ENCODE assay signal across 8 cellular contexts in the genomic region with DNA sequence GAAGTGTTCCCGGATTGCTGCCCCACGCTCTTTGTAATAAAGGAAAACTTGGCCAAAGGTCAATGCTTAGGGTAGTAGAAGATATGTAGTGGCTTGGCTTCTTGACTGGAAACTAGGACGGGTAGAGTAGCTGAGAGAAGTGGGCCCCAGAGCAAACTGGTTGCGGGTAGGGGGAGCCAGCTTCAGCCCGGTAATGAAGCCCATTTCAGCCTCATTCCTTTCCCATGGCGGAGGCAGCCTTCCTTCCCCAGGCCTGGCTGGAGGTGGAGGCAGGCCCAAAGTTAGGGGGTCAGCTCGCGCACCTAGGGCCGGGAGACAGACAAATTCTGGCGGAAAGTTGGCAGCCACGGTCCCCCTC. TPM values are rescaled to one million over a fixed set of nuclear protein-coding genes. Genes with fewer than 3 reads are reported as not detected.
DNase-seq lines count a peak whose midpoint lies in the region; ATAC-seq and TF ChIP-seq lines count a peak whose summit lies in the region.

No MANE protein-coding gene starts in this region.

- peaks cover 8% of the 10 kb centered on the region for H3K9me3 Mint-ChIP-seq in endodermal cell

- BruUV-seq in OCI-LY7 (replicated peaks; lab: Mats Ljungman, UMichigan) = no TSS peak

- no peaks in the 10 kb centered on the region for H3K27me3 ChIP-seq in endodermal cell (ENCODE audit: control insufficient read depth, insufficient read depth, low read length, poor library complexity, severe bottlenecking)
- H3K27me3 ChIP-seq in mucosa of rectum (ENCODE audit: control insufficient read depth in 2 of 2, insufficient read depth in 2 of 2, low read length in 2 of 2) = no peaks in the 10 kb centered on the region

- 10 to 14% methylated on average over 5 to 10 of the region's 11 CpGs for WGBS in endodermal cell (ENCODE audit: insufficient coverage in 1 of 2, insufficient read length in 1 of 2), 2 experiments

- intact Hi-C loops in OCI-LY7 (cut with micrococcal nuclease; ENCODE audit: unreplicated experiment) = no loop called here

- TF ChIP-seq CTCF in GM12864 (IDR thresholded peaks at IDR 0.05; ENCODE audit: low read depth, low read length, missing control alignments) (no peak), OCI-LY7 (conservative IDR thresholded peaks at IDR 0.05; ENCODE audit: low read length) (no peak), endodermal cell (conservative IDR thresholded peaks at IDR 0.05) (peak; percentile 33)

- H3K4me1 ChIP-seq in OCI-LY7 (ENCODE audit: insufficient read depth, low read length, poor library complexity, severe bottlenecking) (no peaks in the 10 kb centered on the region), endodermal cell (ENCODE audit: control insufficient read depth, insufficient read depth, low read length) (no peaks in the 10 kb centered on the region), mucosa of rectum (ENCODE audit: control insufficient read depth in 2 of 2, insufficient read depth in 2 of 2, low read length in 2 of 2) (peaks cover 4 to 5% of the 10 kb centered on the region in 2 donors)

- H3K9ac ChIP-seq in endodermal cell (ENCODE audit: extremely low read depth, low read length, poor library complexity, severe bottlenecking) = peak overlapping the region; percentile 85
- peak overlapping the region in 1 of 2 donors; percentile 60 for H3K9ac ChIP-seq in mucosa of rectum (ENCODE audit: low read depth in 1 of 2, low read length in 2 of 2)

- no peak for DNase-seq in GM12864 (ENCODE audit: low read depth)
- DNase-seq in OCI-LY7 (ENCODE audit: low spot score) = no peak
- DNase-seq in endodermal cell = no peak
- DNase-seq in stimulated activated CD4-positive, alpha-beta T cell treated with anti-CD3 and anti-CD28 coated beads, Interleukin-1b, Interleukin-23, amount 100 ng/mL, for 48 hours = no peak
- DNase-seq in NCI-H510A treated with DMSO at 0.1 percent for 48 hours (lab: John Stamatoyannopoulos, UW) = no peak
- DNase-seq in NCI-H510A (lab: John Stamatoyannopoulos, UW) = no peak

- H3K79me2 ChIP-seq in OCI-LY7 (ENCODE audit: insufficient read depth, low read depth, low read length) = no peaks in the 10 kb centered on the region

- no peaks in the 10 kb centered on the region for H4K20me1 ChIP-seq in OCI-LY7 (ENCODE audit: insufficient read depth, low read length)

- H3K4me3 ChIP-seq in GM12864 (ENCODE audit: low read depth, low read length) = peak overlapping the region; percentile 56
- no peak overlapping the region for H3K4me3 ChIP-seq in OCI-LY7 (ENCODE audit: low read depth, low read length, poor library complexity, severe bottlenecking)
- peak overlapping the region; percentile 88 for H3K4me3 ChIP-seq in endodermal cell (ENCODE audit: low read length)
- peak overlapping the region; percentile 75 to 80 for H3K4me3 ChIP-seq in mucosa of rectum (ENCODE audit: low read length in 2 of 2)

- POLR2A ChIA-PET in OCI-LY7 (lab: Charles Lee) = interaction anchor here (0.6 kb wide), 1 partner anchor 68 kb away, joined by 3 read pairs; no protein-coding TSS in a partner anchor

- no peak for ATAC-seq in HG02938 (IDR thresholded peaks at IDR 0.05; ENCODE audit: unreplicated experiment)

- peak overlapping the region; percentile 88 for H3K4me3 Mint-ChIP-seq in endodermal cell

- H3K4me2 ChIP-seq in OCI-LY7 (ENCODE audit: low read length) = peak overlapping the region; percentile 44; the same call in 1 of the 2 replicates

- H3K36me3 Mint-ChIP-seq in endodermal cell (ENCODE audit: low read depth) = peaks cover under 1% of the 10 kb centered on the region

- no peaks in the 10 kb centered on the region for H3K9me2 ChIP-seq in OCI-LY7 (ENCODE audit: insufficient read depth, low read length)

- peaks cover 6% of the 10 kb centered on the region for H3K27me3 Mint-ChIP-seq in endodermal cell (ENCODE audit: insufficient read depth)

- H3K27ac ChIP-seq in OCI-LY7 (ENCODE audit: low read depth, low read length, poor library complexity, severe bottlenecking) (no peak overlapping the region), endodermal cell (ENCODE audit: low read depth, low read length) (peak overlapping the region; percentile 89), mucosa of rectum (ENCODE audit: low read depth in 2 of 2, low read length in 2 of 2) (peak overlapping the region; percentile 80 to 84)

- peak overlapping the region; percentile 92 for H3K27ac Mint-ChIP-seq in endodermal cell

- H3K4me1 Mint-ChIP-seq in endodermal cell = peaks cover 13% of the 10 kb centered on the region

- no peak overlapping the region for H2AFZ ChIP-seq in OCI-LY7 (ENCODE audit: low read length)

- H3K36me3 ChIP-seq in OCI-LY7 (ENCODE audit: insufficient read depth, low read length) (no peaks in the 10 kb centered on the region), endodermal cell (ENCODE audit: control insufficient read depth, insufficient read depth, low read length) (peaks cover 18% of the 10 kb centered on the region), mucosa of rectum (ENCODE audit: control insufficient read depth in 2 of 2, insufficient read depth in 2 of 2, low read length in 2 of 2) (no peaks in the 10 kb centered on the region)

- H3K9me3 ChIP-seq in OCI-LY7 (ENCODE audit: low read length) = no peaks in the 10 kb centered on the region
- peaks cover 4% of the 10 kb centered on the region for H3K9me3 ChIP-seq in endodermal cell (ENCODE audit: control insufficient read depth, low read length)
- H3K9me3 ChIP-seq in mucosa of rectum (ENCODE audit: control insufficient read depth in 2 of 2, low read length in 2 of 2) = no peaks in the 10 kb centered on the region

- CTCF ChIA-PET in OCI-LY7 (lab: Charles Lee; ENCODE audit: unreplicated experiment) = no interaction called here

RNA-seq across cellular contexts. Expression of a gene that starts 0.4 kb away (rescaled TPM):
- total RNA-seq in OCI-LY7 (2014; rRNA removed; shearing (Covaris generic)) = not detected in 2 replicates
- total RNA-seq in OCI-LY7 (2022) (0.28 TPM in 1 of 2 replicates, not detected in the other), endodermal cell (1 to 10 TPM; 5.7 TPM)
- 5.2 TPM for polyA plus RNA-seq in endodermal cell (2013, experiment 1 of 2)
- 6.8 TPM for polyA plus RNA-seq in endodermal cell (2013, experiment 2 of 2)

Comparison
In these comparisons a context has a peak if more than half of its experiments do, and no peak if none do; other contexts are left out.
1. RNA of a gene that starts 0.4 kb away (total RNA-seq): 5.7 TPM in endodermal cell; 0.28 TPM in OCI-LY7; every median in the first group is over 4 times any median in the second.